8 cellular contexts compared by ENCODE assay signal in the genomic region with DNA sequence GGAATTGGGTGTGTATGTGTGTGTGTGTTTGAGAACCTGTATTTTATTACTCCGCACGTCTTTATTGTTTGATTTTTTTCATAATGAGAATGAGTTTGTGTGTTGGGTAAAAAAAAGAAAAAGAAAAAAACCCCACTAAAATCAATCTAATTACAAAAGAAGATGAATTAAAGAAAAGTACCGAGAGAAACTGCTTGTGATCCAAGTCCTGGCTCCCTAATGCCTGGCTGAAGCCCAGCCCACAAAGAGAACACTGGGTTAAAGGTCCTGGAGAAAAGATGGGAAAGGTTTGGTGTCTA. TPM values are rescaled to one million over a fixed set of nuclear protein-coding genes. Genes with fewer than 3 reads are reported as not detected.
DNase-seq lines count a peak whose midpoint lies in the region; ATAC-seq and TF ChIP-seq lines count a peak whose summit lies in the region.

No MANE protein-coding gene starts in this region.

- H3K27ac ChIP-seq in Panc1 (ENCODE audit: low read length) = peak overlapping the region; percentile 97

- peak overlapping the region; percentile 90 to 95 for H3K4me3 ChIP-seq in Panc1 (ENCODE audit: low read depth in 2 of 2, low read length in 2 of 2)
- H3K4me3 ChIP-seq in fibroblast of mammary gland (ENCODE audit: control insufficient read depth, low read depth, low read length) = peak overlapping the region; percentile 95

- CTCF ChIA-PET in Panc1 (lab: Charles Lee) = interaction anchor here (0.6 to 1.2 kb wide), 2 partner anchors 56 to 1103 kb away, joined by 3 read pairs; no protein-coding TSS in a partner anchor

- H3K4me1 Mint-ChIP-seq in progenitor cell of endocrine pancreas (ENCODE audit: low read depth) = peaks cover 23% of the 10 kb centered on the region

- H3K36me3 ChIP-seq in ES-I3 (ENCODE audit: insufficient read depth, low read length) = no peaks in the 10 kb centered on the region
- H3K36me3 ChIP-seq in Panc1 (ENCODE audit: control insufficient read depth, insufficient read depth, low read length) = peaks cover 5% of the 10 kb centered on the region; the same call in 1 of the 2 replicates

- POLR2A ChIA-PET in Panc1 (lab: Charles Lee) = interaction anchor here (0.6 to 1.2 kb wide), 4 partner anchors 10 to 469 kb away, joined by 3 to 6 read pairs (median 4); no protein-coding TSS in a partner anchor

- ATAC-seq in Panc1 = no peak
- ATAC-seq in left colon = no peak
- ATAC-seq in HG02798 (IDR thresholded peaks at IDR 0.05; ENCODE audit: poor library complexity, unreplicated experiment) = no peak
- no peak for ATAC-seq in HG03095 (IDR thresholded peaks at IDR 0.05; ENCODE audit: unreplicated experiment)

- no peaks in the 10 kb centered on the region for H3K36me3 Mint-ChIP-seq in progenitor cell of endocrine pancreas (ENCODE audit: insufficient read depth)

- no peak for TF ChIP-seq CTCF in Panc1 (IDR thresholded peaks at IDR 0.05)
- no peak for TF ChIP-seq CTCF in fibroblast of mammary gland (conservative IDR thresholded peaks at IDR 0.05; ENCODE audit: control insufficient read depth, insufficient read depth, low read depth, low read length)
- TF ChIP-seq CTCF in progenitor cell of endocrine pancreas (IDR thresholded peaks at IDR 0.05; ENCODE audit: unreplicated experiment) = no peak

- no peaks in the 10 kb centered on the region for H3K27me3 Mint-ChIP-seq in progenitor cell of endocrine pancreas

- H3K4me1 ChIP-seq in ES-I3 (ENCODE audit: insufficient read depth, low read length) (no peaks in the 10 kb centered on the region; the same call in 1 of the 2 replicates), Panc1 (ENCODE audit: control insufficient read depth, insufficient read depth, low read length) (peaks cover 19% of the 10 kb centered on the region)

- DNase-seq in Panc1 (ENCODE audit: low read depth, low spot score) = no peak
- DNase-seq in fibroblast of mammary gland (ENCODE audit: low read depth) = peak; percentile 48
- no peak for DNase-seq in progenitor cell of endocrine pancreas (ENCODE audit: low spot score, unreplicated experiment)
- no peak for DNase-seq in activated effector memory CD4-positive, alpha-beta T cell treated with Interleukin-2 at 50 U/mL for 16 hours
- no peak for DNase-seq in left colon

- no peaks in the 10 kb centered on the region for H3K9me3 Mint-ChIP-seq in progenitor cell of endocrine pancreas (ENCODE audit: low read depth)

- H3K27ac Mint-ChIP-seq in progenitor cell of endocrine pancreas = peak overlapping the region; percentile 98

- no peaks in the 10 kb centered on the region for H3K27me3 ChIP-seq in Panc1 (ENCODE audit: control insufficient read depth, insufficient read depth, low read length)

- in situ Hi-C loops in Panc1 (cut with HindIII; ENCODE audit: low pct_unique_long_range_greater_than_20kb, low sequenced_read_pairs) = no loop called here

- peak overlapping the region; percentile 94 for H3K9ac ChIP-seq in ES-I3 (ENCODE audit: low read depth, low read length)

- peak overlapping the region; percentile 94 for H3K4me3 Mint-ChIP-seq in progenitor cell of endocrine pancreas (ENCODE audit: low read depth)

- no peaks in the 10 kb centered on the region for H3K9me3 ChIP-seq in ES-I3 (ENCODE audit: control insufficient read depth, insufficient read depth, low read length)
- H3K9me3 ChIP-seq in Panc1 (ENCODE audit: control insufficient read depth, insufficient read depth, low read depth, low read length) = no peaks in the 10 kb centered on the region

- BruUV-seq in Panc1 (replicated peaks; lab: Mats Ljungman, UMichigan) = no TSS peak

- intact Hi-C loops in Panc1 (cut with micrococcal nuclease; ENCODE audit: unreplicated experiment) = no loop called here
- intact Hi-C loops in left colon (cut with DNase I, micrococcal nuclease) = no loop called here

RNA-seq across cellular contexts. Expression of a gene that starts 0.6 kb away (rescaled TPM):
- total RNA-seq in Panc1 (2021; ENCODE audit: unreplicated experiment) (18.9 TPM), progenitor cell of endocrine pancreas (23.7 and 24.3 TPM in 2 replicates), left colon (10 to 100 TPM; 34.7 to 40.2 TPM)
- polyA plus RNA-seq in Panc1 (2012; ENCODE audit: insufficient read length) = 27.7 TPM

RNA-seq across cellular contexts. Expression of a gene that starts 3.4 kb away (rescaled TPM):
- total RNA-seq in Panc1 (2021; ENCODE audit: unreplicated experiment) = 8.8 TPM
- polyA plus RNA-seq in Panc1 (2012; ENCODE audit: insufficient read length) = 2.8 TPM
- total RNA-seq in progenitor cell of endocrine pancreas = 8.4 and 8.9 TPM in 2 replicates
- total RNA-seq in left colon = 10 to 100 TPM; 10.8 to 11.2 TPM

RNA-seq across cellular contexts. Expression of a gene that starts 15.2 kb away (rescaled TPM):
- total RNA-seq in Panc1 (2021; ENCODE audit: unreplicated experiment) (159 TPM), progenitor cell of endocrine pancreas (318 and 338 TPM in 2 replicates), left colon (100 to 1,000 TPM; 131 to 158 TPM)
- polyA plus RNA-seq in Panc1 (2012; ENCODE audit: insufficient read length) = 138 TPM

RNA-seq across cellular contexts. Expression of a gene that starts 20.1 kb away (rescaled TPM):
- total RNA-seq in Panc1 (2021; ENCODE audit: unreplicated experiment) (7.6 TPM), progenitor cell of endocrine pancreas (21.1 and 22.5 TPM in 2 replicates), left colon (10 to 100 TPM; 15.3 to 17.6 TPM)
- 10.8 TPM for polyA plus RNA-seq in Panc1 (2012; ENCODE audit: insufficient read length)

RNA-seq across cellular contexts. Expression of a gene that starts 46.6 kb away (rescaled TPM):
- total RNA-seq in Panc1 (2021; ENCODE audit: unreplicated experiment) (3.2 TPM), progenitor cell of endocrine pancreas (26.2 and 29.3 TPM in 2 replicates), left colon (1 to 10 TPM; 2.7 to 8.0 TPM)
- polyA plus RNA-seq in Panc1 (2012; ENCODE audit: insufficient read length) = 3.3 TPM
